ENCODE assay signal across 8 cellular contexts in the genomic region with DNA sequence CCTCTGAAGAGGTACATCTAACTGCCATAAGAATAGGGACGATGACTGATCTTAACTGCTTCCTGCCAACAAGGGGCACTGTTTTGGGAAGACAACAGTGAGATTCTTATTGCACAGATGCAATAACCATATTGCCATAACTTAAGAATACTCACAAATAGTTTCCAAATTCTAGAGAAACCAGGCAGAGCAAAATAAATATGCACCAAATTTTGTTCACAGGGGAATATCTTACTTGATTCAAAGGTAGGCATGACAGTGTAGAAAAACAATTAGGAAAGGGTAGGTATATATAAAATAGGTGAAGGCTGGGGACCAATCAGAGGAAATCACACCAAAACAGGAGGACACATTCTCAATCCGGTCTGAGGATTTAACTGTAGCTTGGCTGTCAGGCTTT. TPM values are rescaled to one million over a fixed set of nuclear protein-coding genes. Genes with fewer than 3 reads are reported as not detected.
"Had no signal": no experiment of that assay in that cellular context is flagged by ENCODE, and none has a peak within 500 bp of the region (broad histone marks: within the 10 kb centered on the region; RNA-seq: fewer than 3 reads in every experiment).

No MANE protein-coding gene starts in this region.

- H2AFZ ChIP-seq: GM23248 had no signal

- H3K36me3 ChIP-seq: HAP-1 had no signal

- H3K27ac Mint-ChIP-seq: IgD-negative memory B cell had no signal

- H3K4me1 ChIP-seq: HAP-1 had no signal

- H3K9me3 ChIP-seq: HAP-1 had no signal

- H3K9ac ChIP-seq: GM23248 had no signal

- H3K36me3 Mint-ChIP-seq: IgD-negative memory B cell had no signal

- H3K4me3 ChIP-seq: GM23248, HAP-1 had no signal

- DNase-seq: GM23248, GOT3, H7 had no signal

- ATAC-seq: HCT116, HepG2 had no signal

- H3K27ac ChIP-seq: GM23248, HL-60 had no signal

RNA-seq across cellular contexts. Expression of a gene that starts 49.9 kb away (rescaled TPM):
- total RNA-seq: GM23248, H7, HepG2 had no signal
- polyA plus RNA-seq: GM23248, HepG2 had no signal
